Comparison of ENCODE assay signal across 24 cellular contexts in genomic region chr2:237652181-237652580, GRCh38.
"Had no signal": no experiment of that assay in that cellular context is flagged by ENCODE, and none has a peak within 500 bp of the region (broad histone marks: within the 10 kb centered on the region; RNA-seq: fewer than 3 reads in every experiment).

No MANE protein-coding gene starts in this region.

- H3K9ac ChIP-seq: neural progenitor cell had no signal

- H3K27me3 ChIP-seq: ascending aorta, cardiac muscle cell, neural progenitor cell, suprapubic skin, tibial artery had no signal

- H3K4me1 Mint-ChIP-seq: brain had no signal

- H3K4me1 ChIP-seq: neural progenitor cell, suprapubic skin had no signal

- H3K4me3 ChIP-seq: ascending aorta, cardiac muscle cell, lung, neural progenitor cell, spleen, suprapubic skin, tibial artery had no signal

- H3K9me3 ChIP-seq: suprapubic skin, tibial artery had no signal

- H3K9me3 Mint-ChIP-seq: activated T-helper 1 cell treated with anti-CD3 and anti-CD28 coated beads, Interleukin-12 subunit alpha, Interleukin-12 subunit beta, Interleukin-2, Interleukin-4 antibody, amounts not matched to agents 30 ng/mL and 10 ng/mL and 1 ng/mL, durations not matched to agents 14 hours and 24 hours and 36 hours; natural killer cell had no signal

- H3K27me3 Mint-ChIP-seq: activated naive CD8-positive, alpha-beta T cell treated with anti-CD3 and anti-CD28 coated beads for 36 hours; brain had no signal

- H3K36me3 ChIP-seq: neural progenitor cell, spleen, suprapubic skin had no signal

- H2AFZ ChIP-seq: neural progenitor cell had no signal

- DNase-seq: activated CD4-positive, alpha-beta T cell treated with anti-CD3 and anti-CD28 coated beads for 36 hours; activated CD4-positive, alpha-beta T cell treated with anti-CD3 and anti-CD28 coated beads, Interleukin-2, amount 50 U/mL, for 4 hours; activated CD4-positive, CD25-positive, alpha-beta regulatory T cell; activated effector memory CD4-positive, alpha-beta T cell treated with anti-CD3 and anti-CD28 coated beads, Interleukin-2, amount 50 U/mL, for 16 hours; activated naive CD4-positive, alpha-beta T cell treated with anti-CD3 and anti-CD28 coated beads for 36 hours; activated naive CD8-positive, alpha-beta T cell treated with anti-CD3 and anti-CD28 coated beads for 36 hours; activated T-cell treated with anti-CD3 and anti-CD28 coated beads, Interleukin-2, amount 50 U/mL, for 1 hour; foreskin fibroblast; islet precursor cell; mesendoderm; natural killer cell; spleen; stimulated activated naive CD4-positive, alpha-beta T cell; T-cell; tibial artery had no signal

- ATAC-seq: activated CD4-positive, alpha-beta T cell treated with anti-CD3 and anti-CD28 coated beads for 36 hours; esophagus mucosa; natural killer cell; T-cell had no signal

- H3K36me3 Mint-ChIP-seq: natural killer cell had no signal

- H3K4me3 Mint-ChIP-seq: activated CD4-positive, alpha-beta T cell treated with anti-CD3 and anti-CD28 coated beads for 36 hours; activated naive CD4-positive, alpha-beta T cell treated with anti-CD3 and anti-CD28 coated beads for 36 hours; activated naive CD8-positive, alpha-beta T cell treated with anti-CD3 and anti-CD28 coated beads for 36 hours; activated T-helper 1 cell treated with anti-CD3 and anti-CD28 coated beads, Interleukin-12 subunit alpha, Interleukin-12 subunit beta, Interleukin-2, Interleukin-4 antibody, amounts not matched to agents 30 ng/mL and 10 ng/mL and 1 ng/mL, durations not matched to agents 14 hours and 24 hours and 36 hours; brain; natural killer cell; neural progenitor cell; T-cell; T-helper 2 cell treated with Interferon-gamma antibody and Interleukin-4, amounts not matched to agents 5 μg/mL and 100 μg/mL, for 36 hours had no signal

- H3K27ac ChIP-seq: cardiac muscle cell, neural progenitor cell, spleen, suprapubic skin, tibial artery had no signal

- H3K4me2 ChIP-seq: neural progenitor cell had no signal

- H3K27ac Mint-ChIP-seq: activated CD4-positive, alpha-beta T cell treated with anti-CD3 and anti-CD28 coated beads for 36 hours; activated naive CD4-positive, alpha-beta T cell treated with anti-CD3 and anti-CD28 coated beads for 36 hours; activated naive CD8-positive, alpha-beta T cell treated with anti-CD3 and anti-CD28 coated beads for 36 hours; activated T-helper 1 cell treated with anti-CD3 and anti-CD28 coated beads, Interleukin-12 subunit alpha, Interleukin-12 subunit beta, Interleukin-2, Interleukin-4 antibody, amounts not matched to agents 30 ng/mL and 10 ng/mL and 1 ng/mL, durations not matched to agents 14 hours and 24 hours and 36 hours; brain; natural killer cell; neural progenitor cell; T-cell; T-helper 2 cell treated with Interferon-gamma antibody and Interleukin-4, amounts not matched to agents 5 μg/mL and 100 μg/mL, for 36 hours had no signal
